11 cellular contexts compared by ENCODE assay signal in the genomic region with DNA sequence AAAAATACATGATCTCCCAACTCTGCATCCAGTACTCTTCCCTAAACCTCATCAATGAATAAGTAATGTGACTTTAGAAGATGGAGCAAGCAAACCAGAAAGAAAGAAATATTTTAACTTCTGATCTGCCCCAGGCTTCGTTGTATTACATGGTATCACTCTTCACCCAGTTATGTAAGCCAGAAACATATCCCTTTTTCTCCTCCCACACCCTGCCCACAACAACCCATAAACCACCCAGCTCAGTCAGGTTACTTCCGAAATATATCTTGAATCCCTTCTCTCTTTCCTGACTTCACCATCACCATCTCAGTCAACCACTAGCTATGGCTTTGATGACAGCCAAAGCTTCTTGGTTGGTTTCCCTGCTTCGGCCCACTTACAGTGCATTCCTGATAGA.
"Had no signal": no experiment of that assay in that cellular context is flagged by ENCODE, and none has a peak within 500 bp of the region (broad histone marks: within the 10 kb centered on the region; RNA-seq: fewer than 3 reads in every experiment).

No MANE protein-coding gene starts in this region.

- FAIRE-seq: H1, H54 had no signal

- H3K4me3 ChIP-seq: GM23248, GM23338, HAP-1 had no signal

- ATAC-seq: GM23338, HCT116 had no signal

- H3K27ac ChIP-seq: GM23248 had no signal

- H3K36me3 ChIP-seq: HAP-1 had no signal

- DNase-seq: GM23248, GOT3, H7, H9, HCEC 1CT, HFFc6 had no signal

- H3K9me3 ChIP-seq: HAP-1 had no signal

- H3K4me1 ChIP-seq: HAP-1 had no signal
